Comparison of ENCODE assay signal across 24 cellular contexts in the genomic region with DNA sequence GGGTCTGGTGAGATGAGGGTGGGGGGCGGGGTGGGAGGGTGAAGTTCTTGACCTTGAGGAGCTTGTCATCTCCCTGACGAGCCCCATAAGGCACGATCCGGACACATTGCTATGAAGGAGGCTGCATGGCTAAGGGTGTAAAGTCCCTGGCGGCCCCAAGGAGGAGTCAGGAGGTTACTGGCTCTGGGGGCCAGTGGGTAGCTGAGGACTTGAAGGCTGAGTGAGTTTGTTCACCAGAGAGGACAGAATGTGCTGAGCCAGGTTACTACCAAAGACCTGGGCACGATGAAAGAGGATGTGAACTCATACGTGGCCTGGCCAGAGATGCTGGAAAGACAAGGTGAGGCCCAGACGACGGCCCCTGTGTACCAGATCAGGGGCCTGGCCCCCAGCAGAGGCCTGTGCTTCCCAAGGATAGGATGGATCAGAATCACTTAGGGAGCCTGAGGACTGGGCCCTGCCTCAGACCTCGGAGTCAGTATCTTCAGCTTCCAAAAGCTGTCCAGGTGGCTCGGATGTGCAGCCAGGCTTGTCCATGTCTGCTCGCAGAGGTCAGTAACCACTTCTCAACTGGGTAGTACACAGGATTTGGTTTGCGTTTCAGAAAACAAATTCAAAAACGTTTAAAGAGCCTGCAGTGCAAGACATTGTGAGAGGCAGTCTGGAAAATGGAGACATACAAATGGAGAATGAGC.
DNase-seq lines count a peak whose midpoint lies in the region; ATAC-seq and TF ChIP-seq lines count a peak whose summit lies in the region.
"Had no signal": no experiment of that assay in that cellular context is flagged by ENCODE, and none has a peak within 500 bp of the region (broad histone marks: within the 10 kb centered on the region; RNA-seq: fewer than 3 reads in every experiment).

No MANE protein-coding gene starts in this region.

- intact Hi-C loops in activated CD8-positive, alpha-beta T cell treated with anti-CD3 and anti-CD28 coated beads for 36 hours (cut with micrococcal nuclease), result no loop called here

- H3K9me3 Mint-ChIP-seq in activated CD8-positive, alpha-beta T cell treated with anti-CD3 and anti-CD28 coated beads, Interleukin-2, amount 10 ng/mL, durations not matched to agents 7 days and 5 days (ENCODE audit: insufficient read depth), result no peaks in the 10 kb centered on the region
- no peaks in the 10 kb centered on the region for H3K9me3 Mint-ChIP-seq in activated CD8-positive, alpha-beta T cell treated with anti-CD3 and anti-CD28 coated beads for 36 hours
- H3K9me3 Mint-ChIP-seq in WTC11, result no peaks in the 10 kb centered on the region
- H3K9me3 Mint-ChIP-seq in nephron, result no peaks in the 10 kb centered on the region
- H3K9me3 Mint-ChIP-seq: stimulated activated naive CD8-positive, alpha-beta T cell treated with anti-CD3 and anti-CD28 coated beads, Interleukin-15, Interleukin-2, amounts not matched to agents 100 ng/mL and 50 ng/mL, for 24 hours had no signal

- no peak for DNase-seq in activated CD8-positive, alpha-beta T cell treated with anti-CD3 and anti-CD28 coated beads, Interleukin-2, amount 10 ng/mL, durations not matched to agents 7 days and 5 days
- DNase-seq in activated CD8-positive, alpha-beta T cell treated with anti-CD3 and anti-CD28 coated beads for 36 hours, result no peak
- DNase-seq in WTC11 (ENCODE audit: low spot score), result no peak
- no peak for DNase-seq in NCI-H2029 treated with DMSO at 0.1 percent for 48 hours (lab: John Stamatoyannopoulos, UW)
- DNase-seq in hypothalamus (lab: John Stamatoyannopoulos, UW), result no peak
- DNase-seq: activated CD4-positive, CD25-positive, alpha-beta regulatory T cell treated with anti-CD3 and anti-CD28 coated beads, Interleukin-2, amount 50 U/mL, for 72 hours; BE2C; brain microvascular endothelial cell; EL; left colon; mucosa of descending colon; NCI-H1105; NCI-H2107; NCI-H510A treated with DMSO at 0.1 percent for 48 hours; SIG-M5; stimulated activated CD4-positive, alpha-beta T cell treated with anti-CD3 and anti-CD28 coated beads, Interleukin-4, amount 100 ng/mL, for 24 hours; transverse colon had no signal

- no peaks in the 10 kb centered on the region for H3K27me3 Mint-ChIP-seq in activated CD8-positive, alpha-beta T cell treated with anti-CD3 and anti-CD28 coated beads, Interleukin-2, amount 10 ng/mL, durations not matched to agents 7 days and 5 days (ENCODE audit: low read depth)
- H3K27me3 Mint-ChIP-seq in activated CD8-positive, alpha-beta T cell treated with anti-CD3 and anti-CD28 coated beads for 36 hours, result no peaks in the 10 kb centered on the region
- H3K27me3 Mint-ChIP-seq in WTC11 (ENCODE audit: low read depth) (no peaks in the 10 kb centered on the region), nephron (ENCODE audit: low read depth) (no peaks in the 10 kb centered on the region)
- H3K27me3 Mint-ChIP-seq: stimulated activated naive CD8-positive, alpha-beta T cell treated with anti-CD3 and anti-CD28 coated beads, Interleukin-15, Interleukin-2, amounts not matched to agents 100 ng/mL and 50 ng/mL, for 24 hours had no signal

- H3K4me1 ChIP-seq in subcutaneous abdominal adipose tissue (ENCODE audit: control insufficient read depth in 5 of 5, insufficient read depth in 5 of 5, low read length in 5 of 5), result peaks cover 0 to 62% (median 37%) of the 10 kb centered on the region in 5 donors

- H3K9ac ChIP-seq in subcutaneous abdominal adipose tissue (ENCODE audit: low read length in 5 of 5), result no peak overlapping the region

- H3K4me3 ChIP-seq in subcutaneous abdominal adipose tissue (ENCODE audit: low read depth in 1 of 5, low read length in 5 of 5), result no peak overlapping the region
- H3K4me3 ChIP-seq: A549, mucosa of descending colon, transverse colon had no signal

- peaks cover 68% of the 10 kb centered on the region for H3K36me3 Mint-ChIP-seq in activated CD8-positive, alpha-beta T cell treated with anti-CD3 and anti-CD28 coated beads, Interleukin-2, amount 10 ng/mL, durations not matched to agents 7 days and 5 days (ENCODE audit: low read depth)
- peaks cover 29% of the 10 kb centered on the region for H3K36me3 Mint-ChIP-seq in activated CD8-positive, alpha-beta T cell treated with anti-CD3 and anti-CD28 coated beads for 36 hours (ENCODE audit: low read depth)
- H3K36me3 Mint-ChIP-seq in WTC11, result no peaks in the 10 kb centered on the region
- peaks cover 61% of the 10 kb centered on the region for H3K36me3 Mint-ChIP-seq in nephron (ENCODE audit: low read depth)

- peaks cover 10% of the 10 kb centered on the region for H3K4me1 Mint-ChIP-seq in activated CD8-positive, alpha-beta T cell treated with anti-CD3 and anti-CD28 coated beads, Interleukin-2, amount 10 ng/mL, durations not matched to agents 7 days and 5 days (ENCODE audit: low read depth)
- no peaks in the 10 kb centered on the region for H3K4me1 Mint-ChIP-seq in activated CD8-positive, alpha-beta T cell treated with anti-CD3 and anti-CD28 coated beads for 36 hours (ENCODE audit: low read depth)
- H3K4me1 Mint-ChIP-seq in WTC11 (peaks cover 4% of the 10 kb centered on the region; the same call in 1 of the 2 replicates), nephron (peaks cover 67% of the 10 kb centered on the region)

- POLR2A ChIA-PET in activated CD8-positive, alpha-beta T cell treated with anti-CD3 and anti-CD28 coated beads, Interleukin-2, amount 10 ng/mL, durations not matched to agents 7 days and 5 days (lab: Charles Lee), result no interaction called here
- POLR2A ChIA-PET in activated CD8-positive, alpha-beta T cell treated with anti-CD3 and anti-CD28 coated beads for 36 hours (lab: Charles Lee), result interaction anchor here (0.6 kb wide), 1 partner anchor 127 kb away, joined by 4 read pairs; no protein-coding TSS in a partner anchor
- POLR2A ChIA-PET in WTC11 (lab: Charles Lee), result no interaction called here

- no peaks in the 10 kb centered on the region for H3K9me3 ChIP-seq in subcutaneous abdominal adipose tissue (ENCODE audit: control insufficient read depth in 5 of 5, low read length in 5 of 5)
- H3K9me3 ChIP-seq: A549, BE2C, mucosa of descending colon, neutrophil, transverse colon had no signal

- H3K27ac ChIP-seq in subcutaneous abdominal adipose tissue (ENCODE audit: low read depth, low read length), result peak overlapping the region; percentile 63
- H3K27ac ChIP-seq: A549, brain microvascular endothelial cell had no signal

- no peaks in the 10 kb centered on the region for H3K27me3 ChIP-seq in subcutaneous abdominal adipose tissue (ENCODE audit: control insufficient read depth in 5 of 5, insufficient read depth in 4 of 5, low read length in 5 of 5)
- H3K27me3 ChIP-seq: BE2C, brain microvascular endothelial cell, neutrophil, transverse colon had no signal

- CTCF ChIA-PET in activated CD8-positive, alpha-beta T cell treated with anti-CD3 and anti-CD28 coated beads, Interleukin-2, amount 10 ng/mL, durations not matched to agents 7 days and 5 days (lab: Charles Lee), result interaction anchor here (0.8 to 1.6 kb wide), 3 partner anchors 16 to 201 kb away, joined by 3 to 6 read pairs (median 5); no protein-coding TSS in a partner anchor
- CTCF ChIA-PET in activated CD8-positive, alpha-beta T cell treated with anti-CD3 and anti-CD28 coated beads for 36 hours (lab: Charles Lee), result interaction anchor here (1.5 to 3.0 kb wide), 3 partner anchors 8 to 202 kb away, joined by 4 to 18 read pairs (median 5); no protein-coding TSS in a partner anchor
- CTCF ChIA-PET in WTC11 (lab: Charles Lee), result interaction anchor here (1.1 to 1.4 kb wide), 2 partner anchors 15 to 112 kb away, joined by 3 to 5 read pairs; no protein-coding TSS in a partner anchor

- TF ChIP-seq CTCF in activated CD8-positive, alpha-beta T cell treated with anti-CD3 and anti-CD28 coated beads for 36 hours (IDR thresholded peaks at IDR 0.05), result no peak
- no peak for TF ChIP-seq CTCF in WTC11 (IDR thresholded peaks at IDR 0.05)
- no peak for TF ChIP-seq CTCF in nephron (IDR thresholded peaks at IDR 0.05; ENCODE audit: unreplicated experiment in 3 of 3)

- peaks cover 0 to 42% (median 26%) of the 10 kb centered on the region in 5 donors for H3K36me3 ChIP-seq in subcutaneous abdominal adipose tissue (ENCODE audit: control insufficient read depth in 5 of 5, insufficient read depth in 5 of 5, low read length in 5 of 5)
- H3K36me3 ChIP-seq: brain microvascular endothelial cell, transverse colon had no signal

- peak overlapping the region; percentile 64 for H3K27ac Mint-ChIP-seq in activated CD8-positive, alpha-beta T cell treated with anti-CD3 and anti-CD28 coated beads, Interleukin-2, amount 10 ng/mL, durations not matched to agents 7 days and 5 days
- no peak overlapping the region for H3K27ac Mint-ChIP-seq in activated CD8-positive, alpha-beta T cell treated with anti-CD3 and anti-CD28 coated beads for 36 hours
- H3K27ac Mint-ChIP-seq in WTC11 (no peak overlapping the region), nephron (peak overlapping the region; percentile 96 to 98 (median 97))
- H3K27ac Mint-ChIP-seq: stimulated activated naive CD8-positive, alpha-beta T cell treated with anti-CD3 and anti-CD28 coated beads, Interleukin-15, Interleukin-2, amounts not matched to agents 100 ng/mL and 50 ng/mL, for 24 hours had no signal

- no peak overlapping the region for H3K4me3 Mint-ChIP-seq in activated CD8-positive, alpha-beta T cell treated with anti-CD3 and anti-CD28 coated beads, Interleukin-2, amount 10 ng/mL, durations not matched to agents 7 days and 5 days
- H3K4me3 Mint-ChIP-seq in activated CD8-positive, alpha-beta T cell treated with anti-CD3 and anti-CD28 coated beads for 36 hours, result no peak overlapping the region
- H3K4me3 Mint-ChIP-seq in WTC11 (no peak overlapping the region), nephron (peak overlapping the region in 1 of 3 experiments; percentile 22)
- H3K4me3 Mint-ChIP-seq: stimulated activated naive CD8-positive, alpha-beta T cell treated with anti-CD3 and anti-CD28 coated beads, Interleukin-15, Interleukin-2, amounts not matched to agents 100 ng/mL and 50 ng/mL, for 24 hours had no signal

- ATAC-seq in activated CD8-positive, alpha-beta T cell treated with anti-CD3 and anti-CD28 coated beads, Interleukin-2, amount 10 ng/mL, durations not matched to agents 7 days and 5 days, result no peak
- ATAC-seq in activated CD8-positive, alpha-beta T cell treated with anti-CD3 and anti-CD28 coated beads for 36 hours, result no peak
- ATAC-seq in WTC11 (peak; percentile 55), GM19452 (IDR thresholded peaks at IDR 0.05; ENCODE audit: unreplicated experiment) (no peak)
- ATAC-seq: A549, left colon, mucosa of descending colon, Panc1 had no signal

TF ChIP-seq in WTC11, 78 proteins besides CTCF, POLR2A, EP300 and RAD21 (continues in another document):
- TF ChIP-seq ZNF219 (CRISPR knock-in tag; IDR thresholded peaks at IDR 0.05; ENCODE audit: borderline replicate concordance) (no peak), ZMAT4 (CRISPR knock-in tag; IDR thresholded peaks at IDR 0.05) (no peak), ATF1 (CRISPR knock-in tag; IDR thresholded peaks at IDR 0.05) (no peak), ESRRA (CRISPR knock-in tag; IDR thresholded peaks at IDR 0.05; ENCODE audit: borderline replicate concordance) (no peak), ZNF416 (CRISPR knock-in tag; IDR thresholded peaks at IDR 0.05) (no peak)

Comparison
In these comparisons a context has a peak if more than half of its experiments do, and no peak if none do; other contexts are left out.
1. H3K27ac Mint-ChIP-seq: peak in activated CD8-positive, alpha-beta T cell treated with anti-CD3 and anti-CD28 coated beads, Interleukin-2, amount 10 ng/mL, durations not matched to agents 7 days and 5 days (single experiment) and nephron (3 of 3); none in activated CD8-positive, alpha-beta T cell treated with anti-CD3 and anti-CD28 coated beads for 36 hours (single experiment) and WTC11 (single experiment).